ENCODE assay signal across 10 cellular contexts in the genomic region with DNA sequence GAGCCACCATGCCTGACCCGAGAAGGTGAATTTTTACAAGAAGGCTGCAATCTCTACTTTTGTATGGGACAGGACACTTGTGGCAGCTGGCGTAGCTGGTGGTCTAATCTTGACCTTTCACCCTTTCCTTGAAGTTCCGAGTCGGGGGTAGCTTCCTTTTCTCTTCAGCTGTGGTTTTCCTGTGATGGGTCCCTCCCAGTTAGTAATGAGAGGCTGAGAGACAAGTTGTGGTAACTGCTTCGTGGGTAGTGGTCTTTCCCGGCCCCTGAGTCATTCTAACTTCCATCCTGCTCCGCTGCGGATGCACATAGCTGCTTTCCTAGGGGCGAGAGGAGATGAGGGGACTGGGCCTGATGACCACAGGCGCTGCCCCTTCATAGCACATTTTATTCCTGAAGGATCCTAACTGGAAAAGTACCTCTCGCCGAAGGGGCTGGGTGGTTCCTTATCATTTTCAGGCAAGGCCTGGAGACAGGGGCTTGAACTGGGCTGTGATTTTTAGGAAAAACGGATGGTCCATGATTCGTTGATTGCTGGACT. TPM values are rescaled to one million over a fixed set of nuclear protein-coding genes. Genes with fewer than 3 reads are reported as not detected.
DNase-seq lines count a peak whose midpoint lies in the region; ATAC-seq, FAIRE-seq and TF ChIP-seq lines count a peak whose summit lies in the region.
"Had no signal": no experiment of that assay in that cellular context is flagged by ENCODE, and none has a peak within 500 bp of the region (broad histone marks: within the 10 kb centered on the region; RNA-seq: fewer than 3 reads in every experiment).

No MANE protein-coding gene starts in this region.

- CTCF ChIA-PET in CD8-positive, alpha-beta T cell (lab: Charles Lee) = interaction anchor here (0.7 to 5.0 kb wide), 4 partner anchors 19 to 88 kb away, joined by 3 to 23 read pairs (median 4); no protein-coding TSS in a partner anchor
- CTCF ChIA-PET in GM12878 (lab: Yijun Ruan, JAX) = interaction anchor here (2.5 kb wide), 1 partner anchor 42 kb away, joined by 16 read pairs; no protein-coding TSS in a partner anchor

- no peaks in the 10 kb centered on the region for H3K9me3 ChIP-seq in CD8-positive, alpha-beta T cell (ENCODE audit: low read length)
- no peaks in the 10 kb centered on the region for H3K9me3 ChIP-seq in Loucy (ENCODE audit: insufficient read depth, low read depth, low read length)
- H3K9me3 ChIP-seq in GM12878 (replicated peaks; ENCODE audit: control insufficient read depth, insufficient read depth, low read length) = no peaks in the 10 kb centered on the region
- no peaks in the 10 kb centered on the region for H3K9me3 ChIP-seq in gastrocnemius medialis

- no peaks in the 10 kb centered on the region for H3K9me2 ChIP-seq in Loucy (replicated peaks; ENCODE audit: low read depth, low read length)

- H3K36me3 Mint-ChIP-seq in CD8-positive, alpha-beta T cell = no peaks in the 10 kb centered on the region

- peak overlapping the region; percentile 49 for H3K4me3 Mint-ChIP-seq in CD8-positive, alpha-beta T cell

- POLR2A ChIA-PET in CD8-positive, alpha-beta T cell (lab: Charles Lee) = no interaction called here
- POLR2A ChIA-PET in GM12878 (lab: Charles Lee) = no interaction called here

- H2AFZ ChIP-seq in Loucy (ENCODE audit: low read length) (no peak overlapping the region), GM12878 (ENCODE audit: control insufficient read depth, low read depth, low read length) (no peak overlapping the region)

- no peaks in the 10 kb centered on the region for H3K27me3 ChIP-seq in CD8-positive, alpha-beta T cell (ENCODE audit: insufficient read depth, low read length)
- no peaks in the 10 kb centered on the region for H3K27me3 ChIP-seq in Loucy (ENCODE audit: insufficient read depth, low read length, poor library complexity, severe bottlenecking)
- peaks cover 3 to 8% of the 10 kb centered on the region in 2 experiments; a peak in 3 of 4 replicates for H3K27me3 ChIP-seq in GM12878 (replicated peaks in 1 of 2; ENCODE audit: control insufficient read depth in 2 of 2, insufficient read depth in 2 of 2, low read length in 1 of 2)
- no peaks in the 10 kb centered on the region for H3K27me3 ChIP-seq in gastrocnemius medialis

- WGBS in GM12878 (ENCODE audit: insufficient coverage, insufficient replicate concordance, low lambda C conversion rate, missing lambda C conversion rate) = 75% methylated on average over 14 of the region's 14 CpGs

- no peaks in the 10 kb centered on the region for H3F3A ChIP-seq in Loucy (ENCODE audit: low read depth)

- H3K4me3 ChIP-seq in CD8-positive, alpha-beta T cell (ENCODE audit: low read depth, low read length) = no peak overlapping the region
- H3K4me3 ChIP-seq in Loucy (ENCODE audit: low read length, poor library complexity, severe bottlenecking) = peak overlapping the region; percentile 80
- peak overlapping the region; percentile 36; the same call in 1 of the 2 replicates for H3K4me3 ChIP-seq in GM12878
- H3K4me3 ChIP-seq in gastrocnemius medialis = no peak overlapping the region

- H3K4me1 Mint-ChIP-seq in CD8-positive, alpha-beta T cell (ENCODE audit: low read depth) = peaks cover 57% of the 10 kb centered on the region

- no peak for TF ChIP-seq POLR2A in GM12878 (IDR thresholded peaks at IDR 0.05; ENCODE audit: low read depth, low read length)
- TF ChIP-seq POLR2A in gastrocnemius medialis (IDR thresholded peaks at IDR 0.05) = no peak

- intact Hi-C loops in CD8-positive, alpha-beta T cell (cut with DNase I, micrococcal nuclease) = no loop called here
- intact Hi-C loops in GM12878 (cut with micrococcal nuclease; ENCODE audit: unreplicated experiment) (loop anchor here (5.0 kb wide), 1 partner anchor 43 kb away; no protein-coding TSS in a partner anchor), gastrocnemius medialis (cut with DNase I; ENCODE audit: low total_unique reads) (loop anchor here (5.0 kb wide), 1 partner anchor 162 kb away; the partner anchor contains the start of gene SNX9)

- H3K79me2 ChIP-seq in Loucy (ENCODE audit: insufficient read depth, low read length) (peaks cover 63% of the 10 kb centered on the region), GM12878 (ENCODE audit: control insufficient read depth, insufficient read depth, low read length) (peaks cover 7% of the 10 kb centered on the region; the same call in 1 of the 2 replicates)

- BruUV-seq in GM12878 (replicated peaks; lab: Mats Ljungman, UMichigan) = no TSS peak

- TF ChIP-seq CTCF in CD8-positive, alpha-beta T cell (IDR thresholded peaks at IDR 0.05) = no peak
- TF ChIP-seq CTCF in Loucy (conservative IDR thresholded peaks at IDR 0.05; ENCODE audit: low read length) = no peak
- no peak for TF ChIP-seq CTCF in GM12878 (IDR thresholded peaks at IDR 0.05 in 2 of 3, conservative IDR thresholded peaks at IDR 0.05 in 1 of 3; ENCODE audit: control insufficient read depth in 2 of 3, extremely low read depth in 1 of 3, insufficient read depth in 1 of 3, low read depth in 3 of 3, low read length in 3 of 3)
- no peak for TF ChIP-seq CTCF in gastrocnemius medialis (IDR thresholded peaks at IDR 0.05 in 4 of 5, conservative IDR thresholded peaks at IDR 0.05 in 1 of 5)

- no peak overlapping the region for H3K27ac ChIP-seq in CD8-positive, alpha-beta T cell (ENCODE audit: low read depth, low read length)
- H3K27ac ChIP-seq in GM12878 (ENCODE audit: control insufficient read depth, insufficient read depth) (no peak overlapping the region), gastrocnemius medialis (no peak overlapping the region)

- FAIRE-seq in GM12878 (lab: Jason Lieb, UNC) = no peak

- no peaks in the 10 kb centered on the region for H3K9me3 Mint-ChIP-seq in CD8-positive, alpha-beta T cell
- H3K9me3 Mint-ChIP-seq: neural crest cell had no signal

- RAD21 ChIA-PET in GM12878 (lab: Charles Lee; ENCODE audit: unreplicated experiment) = no interaction called here

- SMC1A ChIA-PET in GM12878 (lab: Charles Lee; ENCODE audit: uncharacterized antibody, unreplicated experiment) = no interaction called here

- H3K9ac ChIP-seq in Loucy (ENCODE audit: low read depth, low read length, poor library complexity, severe bottlenecking) (no peak overlapping the region), GM12878 (ENCODE audit: control insufficient read depth, insufficient read depth, low read length) (no peak overlapping the region)

- no peak overlapping the region for H3K27ac Mint-ChIP-seq in CD8-positive, alpha-beta T cell

- H4K20me1 ChIP-seq in Loucy (ENCODE audit: insufficient read depth, low read length, poor library complexity, severe bottlenecking) (peaks cover 29% of the 10 kb centered on the region), GM12878 (ENCODE audit: control insufficient read depth, insufficient read depth) (no peaks in the 10 kb centered on the region)

- H3K27me3 Mint-ChIP-seq in CD8-positive, alpha-beta T cell (ENCODE audit: low read depth) = no peaks in the 10 kb centered on the region

- peaks cover 61% of the 10 kb centered on the region for H3K4me1 ChIP-seq in CD8-positive, alpha-beta T cell (ENCODE audit: insufficient read depth, low read length)
- peaks cover 54% of the 10 kb centered on the region for H3K4me1 ChIP-seq in Loucy (ENCODE audit: insufficient read depth, low read length, poor library complexity, severe bottlenecking)
- H3K4me1 ChIP-seq in GM12878 (ENCODE audit: control insufficient read depth, insufficient read depth, low read length) = peaks cover 3% of the 10 kb centered on the region; the same call in 1 of the 2 replicates
- H3K4me1 ChIP-seq in gastrocnemius medialis = peaks cover 19 to 22% of the 10 kb centered on the region in 2 donors

- no peak for ATAC-seq in CD8-positive, alpha-beta T cell
- ATAC-seq in GM12878 (no peak), HG03442 (IDR thresholded peaks at IDR 0.05; ENCODE audit: unreplicated experiment) (no peak), GM21717 (IDR thresholded peaks at IDR 0.05; ENCODE audit: unreplicated experiment) (no peak), gastrocnemius medialis (no peak)

- in situ Hi-C loops in GM12878 (cut with MboI) = no loop called here
- in situ Hi-C loops in gastrocnemius medialis (cut with MboI; ENCODE audit: low sequenced_read_pairs in 4 of 4) = loop anchor here in 3 of 4 donors (5.0 to 10.0 kb wide), 2 partner anchors 80 to 88 kb away; no protein-coding TSS in a partner anchor

- H3K36me3 ChIP-seq in CD8-positive, alpha-beta T cell (ENCODE audit: insufficient read depth, low read length) = no peaks in the 10 kb centered on the region
- H3K36me3 ChIP-seq in Loucy (ENCODE audit: insufficient read depth, low read length) = no peaks in the 10 kb centered on the region
- no peaks in the 10 kb centered on the region; a peak in 1 of 4 replicates for H3K36me3 ChIP-seq in GM12878 (ENCODE audit: control insufficient read depth in 2 of 2, insufficient read depth in 2 of 2, low read length in 1 of 2)
- no peaks in the 10 kb centered on the region for H3K36me3 ChIP-seq in gastrocnemius medialis

- no peak for TF ChIP-seq RAD21 in GM12878 (IDR thresholded peaks at IDR 0.05; ENCODE audit: insufficient read depth, low read depth, low read length)

- H3K4me2 ChIP-seq in Loucy (ENCODE audit: low read depth, low read length, poor library complexity, severe bottlenecking) = peak overlapping the region; percentile 98
- no peak overlapping the region for H3K4me2 ChIP-seq in GM12878 (ENCODE audit: control insufficient read depth, insufficient read depth)

- no peak for DNase-seq in CD8-positive, alpha-beta T cell
- DNase-seq in GM12878 (ENCODE audit: low read depth, low spot score) (no peak), pons (ENCODE audit: low spot score) (peak; percentile 9), iPS-NIHi7 (ENCODE audit: extremely low spot score) (no peak), gastrocnemius medialis (no peak)
- DNase-seq: activated CD4-positive, alpha-beta T cell treated with anti-CD3 and anti-CD28 coated beads for 48 hours had no signal

- TF ChIP-seq EP300 in GM12878 (IDR thresholded peaks at IDR 0.05; ENCODE audit: borderline replicate concordance in 1 of 2, control insufficient read depth in 1 of 2, low read depth in 2 of 2, low read length in 2 of 2) = no peak

RNA-seq across cellular contexts. Expression of gene SYNJ2, which starts 3.1 kb away (rescaled TPM):
- 10 to 100 TPM; 28.4 to 29.5 TPM for total RNA-seq in CD8-positive, alpha-beta T cell
- total RNA-seq in GM12878 (2013; cell fraction: nucleolus; rRNA removed) = 3.6 and 4.1 TPM in 2 replicates
- total RNA-seq in GM12878 (2014; rRNA removed) = 0.60 and 1.4 TPM in 2 replicates
- total RNA-seq in GM12878 (2014; rRNA removed; fragmentation: Illumina TruSeq; extraction: Trizol) = 0.41 and 0.54 TPM in 2 replicates
- total RNA-seq in GM12878 (2021) = 0.51 and 0.87 TPM in 2 replicates
- 1.00 TPM for polyA plus RNA-seq in GM12878 (2011; ENCODE audit: low read depth)
- 1.3 and 1.8 TPM in 2 replicates for polyA plus RNA-seq in GM12878 (2011; rRNA removed)
- 2.1 and 2.5 TPM in 2 replicates for polyA plus RNA-seq in GM12878 (2011; cell fraction: cytosol; rRNA removed)
- polyA plus RNA-seq in GM12878 (2011; cell fraction: nucleus; rRNA removed) = 2.2 and 2.8 TPM in 2 replicates
- 0.91 and 1.1 TPM in 2 replicates for polyA plus RNA-seq in GM12878 (2012)
- polyA plus RNA-seq in GM12878 (2014; fragmentation: Illumina TruSeq; extraction: Trizol) = 0.66 and 0.95 TPM in 2 replicates
- under 1 TPM; 0.11 to 0.60 TPM for polyA plus RNA-seq in GM12878 (2014; fragmentation: Nextera tagmentation; extraction: Ambion mirVana)
- polyA plus RNA-seq in GM12878 (2014; rRNA removed) = 0.32 and 0.79 TPM in 2 replicates
- polyA plus RNA-seq in GM12878 (2016; fragmentation: Nextera tagmentation; extraction: Ambion mirVana) = under 1 TPM; 0.43 to 0.53 TPM
- 2.6 and 2.9 TPM in 2 replicates for polyA minus RNA-seq in GM12878 (2011; rRNA and poly(A)+ RNA removed)
- polyA minus RNA-seq in GM12878 (2011; cell fraction: cytosol; rRNA and poly(A)+ RNA removed) = 1.0 and 1.5 TPM in 2 replicates
- polyA minus RNA-seq in GM12878 (2011; cell fraction: nucleus; rRNA and poly(A)+ RNA removed) = 1.3 and 3.4 TPM in 2 replicates
- total RNA-seq in gastrocnemius medialis = 10 to 100 TPM in 1 of 4 donors, 1 to 10 TPM in 3; 3.9 to 17.0 (median 7.0) TPM

Comparison
In these comparisons a context has a peak if more than half of its experiments do, and no peak if none do; other contexts are left out.
1. H3K4me3 ChIP-seq: peak in Loucy (single experiment) and GM12878 (single experiment); none in CD8-positive, alpha-beta T cell (single experiment) and gastrocnemius medialis (0 of 4).
2. intact Hi-C loops: an anchor here in GM12878 (5.0 kb wide) and gastrocnemius medialis (5.0 kb wide); none called in CD8-positive, alpha-beta T cell.